In the genomic region with DNA sequence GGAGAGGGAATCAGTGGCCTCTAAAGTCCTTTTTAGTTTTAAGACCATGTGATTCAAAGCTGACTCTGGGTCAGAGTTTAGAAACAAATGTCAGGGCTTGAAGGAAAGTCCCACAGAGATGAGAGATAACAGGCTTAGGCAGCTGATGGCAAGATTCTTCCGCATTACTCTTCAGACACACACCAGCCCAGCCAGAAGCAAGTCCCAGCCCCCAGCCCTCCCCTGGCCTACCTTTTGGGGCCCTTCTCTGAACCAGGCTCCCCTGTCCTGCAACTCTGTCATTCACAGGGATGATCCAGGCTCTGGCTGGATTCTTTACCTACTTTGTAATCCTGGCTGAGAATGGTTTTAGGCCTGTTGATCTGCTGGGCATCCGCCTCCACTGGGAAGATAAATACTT, we compare ENCODE assay signal across 1 cellular context.
TF ChIP-seq lines count a peak whose summit lies in the region.

No MANE protein-coding gene starts in this region.

TF ChIP-seq in K562, 482 proteins besides CTCF, POLR2A, EP300 and RAD21:
- TF ChIP-seq ZNF232 (CRISPR knock-in tag; IDR thresholded peaks at IDR 0.05) (no peak), NR2C2 (CRISPR knock-in tag; IDR thresholded peaks at IDR 0.05) (no peak), NR2C2 (tag; IDR thresholded peaks at IDR 0.05) (peak; percentile 73)
